In genomic region chr1:214460304-214460916, GRCh38 we compare ENCODE assay signal across 1 cellular context.
TF ChIP-seq lines count a peak whose summit lies in the region.

No MANE protein-coding gene starts in this region.

TF ChIP-seq in HEK293, 187 proteins besides CTCF, POLR2A, EP300 and RAD21:
- TF ChIP-seq ZBTB49 (tag by site-specific recombination; IDR thresholded peaks at IDR 0.05; ENCODE audit: low read depth) (no peak), WT1 (tag by site-specific recombination; IDR thresholded peaks at IDR 0.05) (no peak), ZSCAN4 (tag by site-specific recombination; IDR thresholded peaks at IDR 0.05) (peak; percentile 73), ZNF416 (tag by site-specific recombination; IDR thresholded peaks at IDR 0.05) (no peak), ZNF174 (tag by site-specific recombination; IDR thresholded peaks at IDR 0.05) (no peak), ZNF223 (tag by site-specific recombination; IDR thresholded peaks at IDR 0.05) (no peak), ZNF600 (tag by site-specific recombination; IDR thresholded peaks at IDR 0.05) (peak; percentile 58; the same call in 1 of the 2 replicates), SP3 (tag by site-specific recombination; IDR thresholded peaks at IDR 0.05) (no peak), ZBTB21 (tag by site-specific recombination; IDR thresholded peaks at IDR 0.05) (no peak), ZNF391 (tag by site-specific recombination; IDR thresholded peaks at IDR 0.05; ENCODE audit: borderline replicate concordance, low read depth) (no peak), ZNF311 (tag by site-specific recombination; IDR thresholded peaks at IDR 0.05; ENCODE audit: borderline replicate concordance) (no peak), ZNF10 (tag by site-specific recombination; IDR thresholded peaks at IDR 0.05) (no peak), ZNF341 (tag by site-specific recombination; IDR thresholded peaks at IDR 0.05; ENCODE audit: low read depth) (no peak), ZNF510 (tag by site-specific recombination; IDR thresholded peaks at IDR 0.05; ENCODE audit: insufficient replicate concordance) (no peak), ZNF423 (tag by site-specific recombination; IDR thresholded peaks at IDR 0.05) (no peak), ZNF518A (tag by site-specific recombination; conservative IDR thresholded peaks at IDR 0.05; ENCODE audit: low read depth) (no peak), ZNF121 (tag by site-specific recombination; IDR thresholded peaks at IDR 0.05) (no peak), MEIS1 (CRISPR knock-in tag; IDR thresholded peaks at IDR 0.05; ENCODE audit: borderline replicate concordance) (no peak), PRDM1 (tag by site-specific recombination; IDR thresholded peaks at IDR 0.05) (0 out of 2 replicates have a peak, but pooled peaks have one; percentile 31), ZNF112 (tag by site-specific recombination; IDR thresholded peaks at IDR 0.05) (no peak)
- TF ChIP-seq, protein P1, sequence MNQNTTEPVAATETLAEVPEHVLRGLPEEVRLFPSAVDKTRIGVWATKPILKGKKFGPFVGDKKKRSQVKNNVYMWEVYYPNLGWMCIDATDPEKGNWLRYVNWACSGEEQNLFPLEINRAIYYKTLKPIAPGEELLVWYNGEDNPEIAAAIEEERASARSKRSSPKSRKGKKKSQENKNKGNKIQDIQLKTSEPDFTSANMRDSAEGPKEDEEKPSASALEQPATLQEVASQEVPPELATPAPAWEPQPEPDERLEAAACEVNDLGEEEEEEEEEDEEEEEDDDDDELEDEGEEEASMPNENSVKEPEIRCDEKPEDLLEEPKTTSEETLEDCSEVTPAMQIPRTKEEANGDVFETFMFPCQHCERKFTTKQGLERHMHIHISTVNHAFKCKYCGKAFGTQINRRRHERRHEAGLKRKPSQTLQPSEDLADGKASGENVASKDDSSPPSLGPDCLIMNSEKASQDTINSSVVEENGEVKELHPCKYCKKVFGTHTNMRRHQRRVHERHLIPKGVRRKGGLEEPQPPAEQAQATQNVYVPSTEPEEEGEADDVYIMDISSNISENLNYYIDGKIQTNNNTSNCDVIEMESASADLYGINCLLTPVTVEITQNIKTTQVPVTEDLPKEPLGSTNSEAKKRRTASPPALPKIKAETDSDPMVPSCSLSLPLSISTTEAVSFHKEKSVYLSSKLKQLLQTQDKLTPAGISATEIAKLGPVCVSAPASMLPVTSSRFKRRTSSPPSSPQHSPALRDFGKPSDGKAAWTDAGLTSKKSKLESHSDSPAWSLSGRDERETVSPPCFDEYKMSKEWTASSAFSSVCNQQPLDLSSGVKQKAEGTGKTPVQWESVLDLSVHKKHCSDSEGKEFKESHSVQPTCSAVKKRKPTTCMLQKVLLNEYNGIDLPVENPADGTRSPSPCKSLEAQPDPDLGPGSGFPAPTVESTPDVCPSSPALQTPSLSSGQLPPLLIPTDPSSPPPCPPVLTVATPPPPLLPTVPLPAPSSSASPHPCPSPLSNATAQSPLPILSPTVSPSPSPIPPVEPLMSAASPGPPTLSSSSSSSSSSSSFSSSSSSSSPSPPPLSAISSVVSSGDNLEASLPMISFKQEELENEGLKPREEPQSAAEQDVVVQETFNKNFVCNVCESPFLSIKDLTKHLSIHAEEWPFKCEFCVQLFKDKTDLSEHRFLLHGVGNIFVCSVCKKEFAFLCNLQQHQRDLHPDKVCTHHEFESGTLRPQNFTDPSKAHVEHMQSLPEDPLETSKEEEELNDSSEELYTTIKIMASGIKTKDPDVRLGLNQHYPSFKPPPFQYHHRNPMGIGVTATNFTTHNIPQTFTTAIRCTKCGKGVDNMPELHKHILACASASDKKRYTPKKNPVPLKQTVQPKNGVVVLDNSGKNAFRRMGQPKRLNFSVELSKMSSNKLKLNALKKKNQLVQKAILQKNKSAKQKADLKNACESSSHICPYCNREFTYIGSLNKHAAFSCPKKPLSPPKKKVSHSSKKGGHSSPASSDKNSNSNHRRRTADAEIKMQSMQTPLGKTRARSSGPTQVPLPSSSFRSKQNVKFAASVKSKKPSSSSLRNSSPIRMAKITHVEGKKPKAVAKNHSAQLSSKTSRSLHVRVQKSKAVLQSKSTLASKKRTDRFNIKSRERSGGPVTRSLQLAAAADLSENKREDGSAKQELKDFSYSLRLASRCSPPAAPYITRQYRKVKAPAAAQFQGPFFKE (tag by site-specific recombination; IDR thresholded peaks at IDR 0.05; ENCODE audit: borderline replicate concordance): no peak
- TF ChIP-seq, protein P2, sequence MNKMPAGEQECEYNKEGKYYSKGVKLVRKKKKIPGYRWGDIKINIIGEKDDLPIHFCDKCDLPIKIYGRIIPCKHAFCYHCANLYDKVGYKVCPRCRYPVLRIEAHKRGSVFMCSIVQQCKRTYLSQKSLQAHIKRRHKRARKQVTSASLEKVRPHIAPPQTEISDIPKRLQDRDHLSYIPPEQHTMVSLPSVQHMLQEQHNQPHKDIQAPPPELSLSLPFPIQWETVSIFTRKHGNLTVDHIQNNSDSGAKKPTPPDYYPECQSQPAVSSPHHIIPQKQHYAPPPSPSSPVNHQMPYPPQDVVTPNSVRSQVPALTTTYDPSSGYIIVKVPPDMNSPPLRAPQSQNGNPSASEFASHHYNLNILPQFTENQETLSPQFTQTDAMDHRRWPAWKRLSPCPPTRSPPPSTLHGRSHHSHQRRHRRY (tag by site-specific recombination; IDR thresholded peaks at IDR 0.05): no peak
